ENCODE assay signal across 19 cellular contexts in genomic region chr9:109403116-109403515, GRCh38.
DNase-seq lines count a peak whose midpoint lies in the region; FAIRE-seq and TF ChIP-seq lines count a peak whose summit lies in the region.
"Had no signal": no experiment of that assay in that cellular context is flagged by ENCODE, and none has a peak within 500 bp of the region (broad histone marks: within the 10 kb centered on the region; RNA-seq: fewer than 3 reads in every experiment).

No MANE protein-coding gene starts in this region.

- TF ChIP-seq CTCF in D721Med (IDR thresholded peaks at IDR 0.05; ENCODE audit: insufficient read depth, missing control alignments): no peak

- no peak for FAIRE-seq in D721Med (lab: Jason Lieb, UNC)
- FAIRE-seq: GM12892 had no signal

- DNase-seq in ELR (ENCODE audit: low read depth) (peak; percentile 8), astrocyte of the hippocampus (ENCODE audit: low read depth, low spot score) (peak; percentile 70), kidney tubule cell (ENCODE audit: low spot score) (peak; percentile 18), HCEC 1CT (no peak), NCI-H526 (lab: John Stamatoyannopoulos, UW) (no peak), D721Med (ENCODE audit: insufficient read length, low spot score) (no peak), RPMI8226 (no peak)
- DNase-seq: Caco-2; CD4-positive, CD25-positive, alpha-beta regulatory T cell; DMS153; HFFc6; KBM-7; MV-4-11; NCI-H187 treated with DMSO at 0.1 percent for 48 hours; NCI-H2227 treated with DMSO at 0.1 percent for 48 hours; NCI-H510A treated with DMSO at 0.1 percent for 48 hours; PC-3; SIG-M5 had no signal

Comparison
In these comparisons a context has a peak if more than half of its experiments do, and no peak if none do; other contexts are left out.
1. DNase-seq: peak in ELR (single experiment), astrocyte of the hippocampus (single experiment) and kidney tubule cell (single experiment); none in HCEC 1CT (single experiment), NCI-H526 (0 of 2), D721Med (single experiment) and RPMI8226 (single experiment).